18 cellular contexts compared by ENCODE assay signal in genomic region chr3:169173231-169173630, GRCh38.
A peak's percentile ranks its signal among the peaks of the same experiment; 100 is the strongest.
DNase-seq lines count a peak whose midpoint lies in the region; ATAC-seq and TF ChIP-seq lines count a peak whose summit lies in the region.
"Had no signal": no experiment of that assay in that cellular context is flagged by ENCODE, and none has a peak within 500 bp of the region (broad histone marks: within the 10 kb centered on the region; RNA-seq: fewer than 3 reads in every experiment).

No MANE protein-coding gene starts in this region.

- H3K79me2 ChIP-seq in HCT116 (ENCODE audit: insufficient read depth, low read length): no peaks in the 10 kb centered on the region

- ATAC-seq in HCT116 (peak; percentile 50; the same call in 1 of the 2 replicates), HG03342 (IDR thresholded peaks at IDR 0.05; ENCODE audit: unreplicated experiment) (no peak)
- ATAC-seq: effector memory CD8-positive, alpha-beta T cell; psoas muscle had no signal

- intact Hi-C loops in HCT116 (cut with micrococcal nuclease): no loop called here

- H3K27me3 ChIP-seq in HCT116 (ENCODE audit: insufficient read depth, low read length): 0 out of 2 replicates have a peak, but pooled peaks cover 2% of the 10 kb centered on the region
- H3K27me3 ChIP-seq: BLaER1, cardiac muscle cell had no signal

- RAD21 ChIA-PET in HCT116 (lab: Charles Lee; ENCODE audit: low non-redundant PET in 1 of 2, low total read pairs in 2 of 2, uncharacterized antibody in 2 of 2, unreplicated experiment in 2 of 2): no interaction called here

- peak overlapping the region; percentile 22 for H3K4me2 ChIP-seq in HCT116 (ENCODE audit: low read length)
- H3K4me2 ChIP-seq: BLaER1 had no signal

- H3K9me2 ChIP-seq in HCT116 (ENCODE audit: insufficient read depth): no peaks in the 10 kb centered on the region

- no peaks in the 10 kb centered on the region for H3K9me3 ChIP-seq in HCT116 (ENCODE audit: control insufficient read depth in 1 of 2, insufficient read depth in 1 of 2, low read depth in 1 of 2, low read length in 2 of 2)
- H3K9me3 ChIP-seq: BLaER1, psoas muscle had no signal

- no peak overlapping the region for H3K9ac ChIP-seq in HCT116 (ENCODE audit: low read length)
- H3K9ac ChIP-seq: BLaER1 had no signal

- POLR2A ChIA-PET in HCT116 (lab: Charles Lee): no interaction called here

- DNase-seq in HCT116 (ENCODE audit: low read depth, low spot score) (peak; percentile 22), NCI-H82 treated with DMSO at 0.1 percent for 48 hours (lab: John Stamatoyannopoulos, UW; ENCODE audit: unreplicated experiment) (peak; percentile 22), fibroblast of the aortic adventitia (ENCODE audit: low read depth) (peak; percentile 75), skeletal muscle cell (ENCODE audit: low read depth) (peak; percentile 22), COR-L47 (lab: John Stamatoyannopoulos, UW) (no peak), NCI-H2227 (lab: John Stamatoyannopoulos, UW; ENCODE audit: unreplicated experiment) (no peak)
- DNase-seq in activated naive CD4-positive, alpha-beta T cell treated with Interleukin-2 at 50 U/mL for 16 hours: no peak
- DNase-seq: DND-41; effector memory CD8-positive, alpha-beta T cell; glutamatergic neuron; HCEC 1CT; NCI-H2107; psoas muscle; substantia nigra had no signal

- H3K4me1 ChIP-seq in HCT116 (ENCODE audit: control insufficient read depth in 1 of 2, insufficient read depth in 2 of 2, low read length in 2 of 2): peaks cover 6 to 9% of the 10 kb centered on the region in 2 experiments; a peak in 3 of 4 replicates
- H3K4me1 ChIP-seq: BLaER1, psoas muscle had no signal

- no peak for TF ChIP-seq POLR2A in HCT116 (IDR thresholded peaks at IDR 0.05; ENCODE audit: borderline replicate concordance, extremely low read depth, insufficient read depth, insufficient read length)

- no peak for TF ChIP-seq RAD21 in HCT116 (IDR thresholded peaks at IDR 0.05; ENCODE audit: low read depth)

- no TSS peak for BruUV-seq in HCT116 (replicated peaks; lab: Mats Ljungman, UMichigan)

- no peaks in the 10 kb centered on the region for H3K36me3 ChIP-seq in HCT116 (ENCODE audit: control insufficient read depth in 1 of 2, insufficient read depth in 2 of 2, low read length in 2 of 2)
- H3K36me3 ChIP-seq: BLaER1, cardiac muscle cell had no signal

- no peak overlapping the region for H2AFZ ChIP-seq in HCT116 (ENCODE audit: low read depth, low read length, poor library complexity, severe bottlenecking)

- H3K4me3 ChIP-seq in HCT116 (replicated peaks in 1 of 2; ENCODE audit: low read depth in 1 of 2, low read length in 2 of 2) (no peak overlapping the region), fibroblast of the aortic adventitia (ENCODE audit: low read depth, low read length) (no peak overlapping the region), skeletal muscle cell (ENCODE audit: low read depth, low read length) (no peak overlapping the region)
- H3K4me3 ChIP-seq: BLaER1, cardiac muscle cell, psoas muscle had no signal

- no peak overlapping the region for H3K27ac ChIP-seq in HCT116 (ENCODE audit: low read depth, low read length)
- H3K27ac ChIP-seq: BLaER1, cardiac muscle cell, HL-60, psoas muscle had no signal

- no peak for TF ChIP-seq CTCF in HCT116 (IDR thresholded peaks at IDR 0.05 in 2 of 3, conservative IDR thresholded peaks at IDR 0.05 in 1 of 3; ENCODE audit: borderline replicate concordance in 1 of 3, insufficient read depth in 1 of 3, low read depth in 2 of 3, low read length in 2 of 3)
- TF ChIP-seq CTCF in fibroblast of the aortic adventitia (IDR thresholded peaks at IDR 0.05; ENCODE audit: insufficient read depth, low read length): no peak

- no peaks in the 10 kb centered on the region for H4K20me1 ChIP-seq in HCT116 (ENCODE audit: insufficient read depth)
- H4K20me1 ChIP-seq: BLaER1 had no signal

- CTCF ChIA-PET in HCT116 (lab: Charles Lee): interaction anchor here (1.0 kb wide), 1 partner anchor 24 kb away, joined by 4 read pairs; no protein-coding TSS in a partner anchor

TF ChIP-seq in HCT116, 20 proteins besides CTCF, POLR2A, EP300 and RAD21:
- TF ChIP-seq SP1 (IDR thresholded peaks at IDR 0.05; ENCODE audit: low read depth) (peak; percentile 19; the same call in 1 of the 2 replicates), ATF3 (IDR thresholded peaks at IDR 0.05) (no peak)
TF ChIP-seq in HCT116: peak in this region for 1.

Comparison
In these comparisons a context has a peak if more than half of its experiments do, and no peak if none do; other contexts are left out.
1. DNase-seq: peak in HCT116 (single experiment), NCI-H82 treated with DMSO at 0.1 percent for 48 hours (single experiment), fibroblast of the aortic adventitia (single experiment) and skeletal muscle cell (single experiment); none in COR-L47 (single experiment), NCI-H2227 (single experiment) and activated naive CD4-positive, alpha-beta T cell treated with Interleukin-2 at 50 U/mL for 16 hours (single experiment).